9 cellular contexts compared by ENCODE assay signal in genomic region chr12:122064780-122065588, GRCh38. TPM values are rescaled to one million over a fixed set of nuclear protein-coding genes. Genes with fewer than 3 reads are reported as not detected.
A peak's percentile ranks its signal among the peaks of the same experiment; 100 is the strongest.
DNase-seq lines count a peak whose midpoint lies in the region; ATAC-seq and TF ChIP-seq lines count a peak whose summit lies in the region.
"Had no signal": no experiment of that assay in that cellular context is flagged by ENCODE, and none has a peak within 500 bp of the region (broad histone marks: within the 10 kb centered on the region; RNA-seq: fewer than 3 reads in every experiment).

No MANE protein-coding gene starts in this region.

- H3K4me3 ChIP-seq in breast epithelium: no peak overlapping the region
- H3K4me3 ChIP-seq in liver (ENCODE audit: low read depth in 1 of 3, low read length in 3 of 3): no peak overlapping the region

- no peak for TF ChIP-seq CTCF in breast epithelium (IDR thresholded peaks at IDR 0.05)
- TF ChIP-seq CTCF in liver (IDR thresholded peaks at IDR 0.05; ENCODE audit: low read depth, low read length, missing input control): no peak

- intact Hi-C loops in breast epithelium (cut with DNase I; ENCODE audit: low total_unique reads): no loop called here

- H3K4me1 ChIP-seq in ES-I3 (ENCODE audit: insufficient read depth, low read length) (peaks cover 12% of the 10 kb centered on the region), breast epithelium (peaks cover 0 to 10% of the 10 kb centered on the region in 2 donors), liver (ENCODE audit: control insufficient read depth in 4 of 4, insufficient read depth in 4 of 4, low read length in 3 of 4) (peaks cover 14 to 27% (median 24%) of the 10 kb centered on the region in 4 donors)

- ATAC-seq in GM18870 (IDR thresholded peaks at IDR 0.05; ENCODE audit: unreplicated experiment): no peak

- no peaks in the 10 kb centered on the region for H3K9me3 ChIP-seq in ES-I3 (ENCODE audit: control insufficient read depth, insufficient read depth, low read length)
- H3K9me3 ChIP-seq in breast epithelium: no peaks in the 10 kb centered on the region
- H3K9me3 ChIP-seq in liver (ENCODE audit: control insufficient read depth in 4 of 4, low read length in 3 of 4): no peaks in the 10 kb centered on the region

- DNase-seq in NCI-H2227 (lab: John Stamatoyannopoulos, UW; ENCODE audit: unreplicated experiment) (peak; percentile 56), breast epithelium (ENCODE audit: low spot score in 2 of 2) (no peak), T-helper 9 cell (no peak), cerebellum (ENCODE audit: low spot score) (no peak)
- DNase-seq in effector CD4-positive, alpha-beta T cell: no peak

- no peak for TF ChIP-seq RAD21 in liver (IDR thresholded peaks at IDR 0.05)

- peaks cover 3% of the 10 kb centered on the region; the same call in 1 of the 2 replicates for H3K36me3 ChIP-seq in ES-I3 (ENCODE audit: insufficient read depth, low read length)
- H3K36me3 ChIP-seq in breast epithelium: no peaks in the 10 kb centered on the region
- H3K36me3 ChIP-seq in liver (ENCODE audit: control insufficient read depth in 4 of 4, insufficient read depth in 3 of 4, low read depth in 1 of 4, low read length in 3 of 4): no peaks in the 10 kb centered on the region

- TF ChIP-seq POLR2A in breast epithelium (IDR thresholded peaks at IDR 0.05): no peak

- H3K27me3 ChIP-seq in breast epithelium (no peaks in the 10 kb centered on the region), liver (ENCODE audit: control insufficient read depth in 4 of 4, insufficient read depth in 4 of 4, low read length in 3 of 4) (no peaks in the 10 kb centered on the region)

- 79% methylated on average over 16 of the region's 16 CpGs for WGBS in liver

- peak overlapping the region; percentile 75 to 84 for H3K27ac ChIP-seq in breast epithelium
- H3K27ac ChIP-seq in liver (ENCODE audit: low read depth in 1 of 2, low read length in 2 of 2): peak overlapping the region; percentile 58 to 70

- H3K9ac ChIP-seq in ES-I3 (ENCODE audit: low read depth, low read length) (peak overlapping the region; percentile 54; the same call in 1 of the 2 replicates), liver (ENCODE audit: low read depth in 1 of 2, low read length in 2 of 2) (no peak overlapping the region)
- H3K9ac ChIP-seq: parathyroid adenoma had no signal

TF ChIP-seq in liver, 16 proteins besides CTCF, POLR2A, EP300 and RAD21:
- TF ChIP-seq EGR1 (IDR thresholded peaks at IDR 0.05; ENCODE audit: low read depth in 2 of 2) (no peak), NR2F2 (IDR thresholded peaks at IDR 0.05) (peak; percentile 73), SP1 (IDR thresholded peaks at IDR 0.05) (peak; percentile 27), RXRA (IDR thresholded peaks at IDR 0.05) (peak in 1 of 2 donors; percentile 53)

RNA-seq across cellular contexts. Expression of gene MLXIP, which starts 13.6 kb away (rescaled TPM):
- total RNA-seq in breast epithelium (10 to 100 TPM; 21.1 to 31.1 (median 28.2) TPM), liver (10 to 100 TPM; 10.6 to 19.5 TPM), cerebellum (18.9 TPM)
- polyA plus RNA-seq in liver: 10 to 100 TPM; 10.6 to 11.4 TPM

RNA-seq across cellular contexts. Expression of gene BCL7A, which starts 43.3 kb away (rescaled TPM):
- total RNA-seq in breast epithelium (10 to 100 TPM in 1 of 3 donors, 1 to 10 TPM in 2; 6.2 to 13.5 (median 8.8) TPM), liver (1 to 10 TPM; 5.9 to 8.3 TPM), cerebellum (38.5 TPM)
- 1 to 10 TPM; 3.5 to 4.0 TPM for polyA plus RNA-seq in liver
